Comparison of ENCODE assay signal across 9 cellular contexts in genomic region chr15:70799667-70800450, GRCh38. TPM values are rescaled to one million over a fixed set of nuclear protein-coding genes. Genes with fewer than 3 reads are reported as not detected.
DNase-seq lines count a peak whose midpoint lies in the region; ATAC-seq, FAIRE-seq and TF ChIP-seq lines count a peak whose summit lies in the region.
"Had no signal": no experiment of that assay in that cellular context is flagged by ENCODE, and none has a peak within 500 bp of the region (broad histone marks: within the 10 kb centered on the region; RNA-seq: fewer than 3 reads in every experiment).

No MANE protein-coding gene starts in this region.

- H3K4me3 ChIP-seq in bronchial epithelial cell (ENCODE audit: low read depth, low read length), result no peak overlapping the region
- no peak overlapping the region for H3K4me3 ChIP-seq in testis

- no peaks in the 10 kb centered on the region for H3K27me3 ChIP-seq in bronchial epithelial cell (ENCODE audit: control insufficient read depth, insufficient read depth, low read length)
- no peaks in the 10 kb centered on the region for H3K27me3 ChIP-seq in testis

- TF ChIP-seq CTCF in bronchial epithelial cell (IDR thresholded peaks at IDR 0.05; ENCODE audit: insufficient read depth, low read length, severe bottlenecking) (no peak), testis (IDR thresholded peaks at IDR 0.05) (no peak), GM10266 (IDR thresholded peaks at IDR 0.05; ENCODE audit: control insufficient read depth, insufficient read depth, low read depth, missing control alignments) (no peak)

- 72 to 78% methylated on average over 9 of the region's 9 CpGs for WGBS in testis, 2 donors

- TF ChIP-seq POLR2A in testis (IDR thresholded peaks at IDR 0.05), result no peak

- DNase-seq in HS-5 (ENCODE audit: low read depth), result peak; percentile 80
- DNase-seq in bronchial epithelial cell (ENCODE audit: low read depth), result peak; percentile 50
- peak; percentile 73 for DNase-seq in kidney tubule cell (ENCODE audit: low spot score)
- peak; percentile 37 for DNase-seq in testis
- DNase-seq in GM10266 (ENCODE audit: extremely low spot score), result no peak
- no peak for DNase-seq in stimulated activated naive CD8-positive, alpha-beta T cell treated with anti-CD3 and anti-CD28 coated beads, Interleukin-15, Interleukin-2, amounts not matched to agents 100 U/mL and 50 U/mL, for 24 hours
- no peak for DNase-seq in globus pallidus (ENCODE audit: low spot score)
- DNase-seq in activated naive CD4-positive, alpha-beta T cell treated with Interleukin-2 at 50 U/mL for 16 hours, result no peak
- DNase-seq: activated B cell treated with CpG ODN at 0.5 μM for 24 hours had no signal

- no peak for ATAC-seq in stimulated activated naive CD8-positive, alpha-beta T cell treated with anti-CD3 and anti-CD28 coated beads, Interleukin-15, Interleukin-2, amounts not matched to agents 100 U/mL and 50 U/mL, for 24 hours

- no peaks in the 10 kb centered on the region for H3K9me3 ChIP-seq in testis

- intact Hi-C loops in testis (cut with DNase I; ENCODE audit: low total_unique reads), result no loop called here

- no peak for FAIRE-seq in bronchial epithelial cell (lab: Jason Lieb, UNC)

- H3K36me3 ChIP-seq in bronchial epithelial cell (ENCODE audit: control insufficient read depth, insufficient read depth, low read length) (no peaks in the 10 kb centered on the region), testis (ENCODE audit: low read depth, missing control alignments) (no peaks in the 10 kb centered on the region)

- peaks cover 13% of the 10 kb centered on the region for H3K4me1 ChIP-seq in testis

- peak overlapping the region in 1 of 2 donors; percentile 75 for H3K27ac ChIP-seq in testis

RNA-seq across cellular contexts. Expression of gene UACA, which starts 36.5 kb away (rescaled TPM):
- total RNA-seq in bronchial epithelial cell (18.2 and 30.5 TPM in 2 replicates), testis (10 to 100 TPM; 56.9 to 65.1 TPM)
- polyA plus RNA-seq in testis (ENCODE audit: insufficient read depth, low read depth, low replicate concordance), result 10.2 TPM

RNA-seq across cellular contexts. Expression of gene LARP6, which starts 54.1 kb away (rescaled TPM):
- total RNA-seq in bronchial epithelial cell, result 41.1 and 42.1 TPM in 2 replicates
- total RNA-seq in testis, result 10 to 100 TPM; 49.6 to 57.1 TPM
- 105 TPM for polyA plus RNA-seq in testis (ENCODE audit: insufficient read depth, low read depth, low replicate concordance)
- total RNA-seq: activated B cell treated with CpG ODN at 0.5 μM for 24 hours had no signal

Comparison
In these comparisons a context has a peak if more than half of its experiments do, and no peak if none do; other contexts are left out.
1. DNase-seq: peak in HS-5 (single experiment), bronchial epithelial cell (single experiment), kidney tubule cell (single experiment) and testis (single experiment); none in GM10266 (single experiment), stimulated activated naive CD8-positive, alpha-beta T cell treated with anti-CD3 and anti-CD28 coated beads, Interleukin-15, Interleukin-2, amounts not matched to agents 100 U/mL and 50 U/mL, for 24 hours (single experiment), globus pallidus (single experiment) and activated naive CD4-positive, alpha-beta T cell treated with Interleukin-2 at 50 U/mL for 16 hours (single experiment).